Comparison of ENCODE assay signal across 8 cellular contexts in genomic region chr1:54407201-54407956, GRCh38. TPM values are rescaled to one million over a fixed set of nuclear protein-coding genes. Genes with fewer than 3 reads are reported as not detected.
DNase-seq lines count a peak whose midpoint lies in the region; ATAC-seq and TF ChIP-seq lines count a peak whose summit lies in the region.

No MANE protein-coding gene starts in this region.

- peak; percentile 27 for ATAC-seq in HG03460 (IDR thresholded peaks at IDR 0.05; ENCODE audit: unreplicated experiment)
- no peak for ATAC-seq in HG03097 (IDR thresholded peaks at IDR 0.05; ENCODE audit: low FRiP score, unreplicated experiment)

- in situ Hi-C loops in GM13977 (cut with MboI; ENCODE audit: low pct_unique_long_range_greater_than_20kb, low sequenced_read_pairs, unreplicated experiment): no loop called here

- H3K4me3 ChIP-seq in kidney epithelial cell (ENCODE audit: low read depth, low read length): peak overlapping the region; percentile 80

- no peaks in the 10 kb centered on the region for H3K36me3 ChIP-seq in kidney epithelial cell (ENCODE audit: control insufficient read depth, insufficient read depth, low read length)

- no peak for TF ChIP-seq CTCF in GM13977 (IDR thresholded peaks at IDR 0.05; ENCODE audit: extremely low read depth, insufficient read depth, missing control alignments)
- TF ChIP-seq CTCF in kidney epithelial cell (IDR thresholded peaks at IDR 0.05; ENCODE audit: insufficient read depth, low read length, poor library complexity, severe bottlenecking): no peak

- DNase-seq in GM13977 (ENCODE audit: low spot score) (peak; percentile 93), NCI-H524 treated with DMSO at 0.1 percent for 48 hours (lab: John Stamatoyannopoulos, UW) (peak; percentile 82), dedifferentiated amniotic fluid mesenchymal stem cell (ENCODE audit: extremely low spot score) (peak; percentile 92), kidney epithelial cell (ENCODE audit: low read depth) (peak; percentile 69)
- DNase-seq in activated CD4-positive, alpha-beta T cell treated with anti-CD3 and anti-CD28 coated beads for 48 hours: peak; percentile 70
- peak; percentile 34 to 45 for DNase-seq in stimulated activated CD4-positive, alpha-beta T cell treated with anti-CD3 and anti-CD28 coated beads, Interleukin-12 subunit alpha, Interleukin-12 subunit beta, amount 100 ng/mL, for 24 hours (ENCODE audit: low read depth in 2 of 2)

- no peaks in the 10 kb centered on the region for H3K27me3 ChIP-seq in kidney epithelial cell (ENCODE audit: control insufficient read depth, insufficient read depth, low read length)

RNA-seq across cellular contexts. Expression of gene SSBP3, which starts 1.2 kb away (rescaled TPM):
- 19.7 and 20.9 TPM in 2 replicates for total RNA-seq in kidney epithelial cell

Comparison
In these comparisons a context has a peak if more than half of its experiments do, and no peak if none do; other contexts are left out.
1. DNase-seq: peak in every context shown above with its lines; median percentile 93 in GM13977; 92 in dedifferentiated amniotic fluid mesenchymal stem cell; 82 in NCI-H524 treated with DMSO at 0.1 percent for 48 hours; 70 in activated CD4-positive, alpha-beta T cell treated with anti-CD3 and anti-CD28 coated beads for 48 hours; 69 in kidney epithelial cell; 40 in stimulated activated CD4-positive, alpha-beta T cell treated with anti-CD3 and anti-CD28 coated beads, Interleukin-12 subunit alpha, Interleukin-12 subunit beta, amount 100 ng/mL, for 24 hours.